19 cellular contexts compared by ENCODE assay signal in genomic region chr12:97151481-97151880, GRCh38.
"Had no signal": no experiment of that assay in that cellular context is flagged by ENCODE, and none has a peak within 500 bp of the region (broad histone marks: within the 10 kb centered on the region; RNA-seq: fewer than 3 reads in every experiment).

No MANE protein-coding gene starts in this region.

- ATAC-seq: activated naive CD4-positive, alpha-beta T cell treated with anti-CD3 and anti-CD28 coated beads, Interleukin-2, amount 50 U/mL, for 72 hours; activated T-helper 17 cell treated with anti-CD3 and anti-CD28 coated beads, Interleukin-2, amount 50 U/mL, for 72 hours; heart right ventricle; lower lobe of right lung; sciatic nerve; stimulated activated memory B cell treated with anti-CD40 and anti-IgM and Interleukin-4, amounts not matched to agents 10 μg/mL and 1 μg/mL and 100 μg/mL, for 72 hours had no signal

- H3K4me3 ChIP-seq: ascending aorta, cardiac muscle cell, heart right ventricle, lower lobe of right lung, stomach, suprapubic skin, tibial nerve had no signal

- H3K9me3 ChIP-seq: ascending aorta, heart right ventricle, lower lobe of right lung, stomach, suprapubic skin, tibial nerve had no signal

- H3K4me1 ChIP-seq: ascending aorta, heart right ventricle, lower lobe of right lung, stomach, suprapubic skin, tibial nerve had no signal

- DNase-seq: activated CD4-positive, alpha-beta T cell treated with anti-CD3 and anti-CD28 coated beads for 1 hour; activated CD4-positive, alpha-beta T cell treated with anti-CD3 and anti-CD28 coated beads, Interleukin-2, amount 50 U/mL, for 1 hour; activated T-cell treated with anti-CD3 and anti-CD28 coated beads, Interleukin-2, amount 50 U/mL, for 1 hour; heart right ventricle; lower lobe of right lung; naive B cell; occipital lobe; posterior cingulate gyrus; small intestine; stimulated activated CD4-positive, alpha-beta T cell treated with anti-CD3 and anti-CD28 coated beads, Interleukin-15, amount 100 ng/mL, for 24 hours; stomach had no signal

- H3K27ac ChIP-seq: ascending aorta, cardiac muscle cell, heart right ventricle, lower lobe of right lung, stomach, suprapubic skin, tibial nerve had no signal

- H3K36me3 ChIP-seq: ascending aorta, cardiac muscle cell, heart right ventricle, lower lobe of right lung, stomach, suprapubic skin, tibial nerve had no signal

- H3K27me3 ChIP-seq: ascending aorta, cardiac muscle cell, heart right ventricle, stomach, suprapubic skin, tibial nerve had no signal
